In the genomic region with DNA sequence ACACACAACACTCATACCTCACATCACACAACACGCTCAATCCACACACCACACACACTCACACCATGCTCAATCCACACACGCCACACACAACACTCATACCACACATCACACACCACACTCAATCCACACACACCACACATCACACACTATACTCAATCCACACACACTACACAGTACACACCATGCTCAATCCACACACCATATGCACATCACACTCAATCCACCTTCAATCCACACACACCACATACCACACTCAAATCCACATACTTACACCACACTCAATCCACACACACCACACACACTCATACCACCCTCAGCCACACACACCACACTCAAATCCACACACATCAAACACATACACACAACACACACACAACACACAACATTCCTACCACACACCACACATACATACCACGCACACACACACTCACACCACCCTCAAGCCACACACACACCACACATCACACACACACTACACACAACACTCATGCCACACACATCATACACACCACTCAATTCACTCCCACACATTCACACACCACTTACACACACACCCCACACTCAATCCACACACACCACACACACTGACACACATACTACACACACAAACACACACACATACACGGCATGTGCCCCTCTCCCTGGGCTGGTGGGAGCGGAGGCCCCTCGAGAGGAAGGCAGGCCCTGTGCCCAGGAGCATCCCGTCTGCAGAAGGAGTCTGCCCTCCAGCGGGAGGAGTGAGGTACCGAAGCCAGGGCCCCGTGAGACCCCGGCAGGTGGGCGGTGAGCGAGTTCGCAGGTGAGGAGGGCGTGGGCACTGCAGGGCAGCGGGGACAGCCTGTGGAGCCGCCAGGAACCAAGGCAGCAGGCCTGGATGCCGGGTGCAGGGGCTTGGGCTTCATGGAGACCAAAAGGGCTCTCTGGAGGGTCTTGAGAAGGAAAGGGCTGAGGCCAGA, we compare ENCODE assay signal across 23 cellular contexts. TPM values are rescaled to one million over a fixed set of nuclear protein-coding genes. Genes with fewer than 3 reads are reported as not detected.
DNase-seq lines count a peak whose midpoint lies in the region; ATAC-seq and FAIRE-seq lines count a peak whose summit lies in the region.
"Had no signal": no experiment of that assay in that cellular context is flagged by ENCODE, and none has a peak within 500 bp of the region (broad histone marks: within the 10 kb centered on the region; RNA-seq: fewer than 3 reads in every experiment).

No MANE protein-coding gene starts in this region.

- WGBS in right cardiac atrium, result 42% methylated on average over 18 of the region's 18 CpGs

- H3K27me3 Mint-ChIP-seq in activated CD8-positive, alpha-beta T cell treated with anti-CD3 and anti-CD28 coated beads, Interleukin-2, amount 10 ng/mL, durations not matched to agents 7 days and 5 days (ENCODE audit: low read depth), result peaks cover 3% of the 10 kb centered on the region

- H3K9me3 ChIP-seq in right cardiac atrium (ENCODE audit: control insufficient read depth, low read length), result no peaks in the 10 kb centered on the region
- H3K9me3 ChIP-seq: prostate gland had no signal

- peak; percentile 100 for FAIRE-seq in urothelium cell line (lab: Jason Lieb, UNC)

- H3K4me3 Mint-ChIP-seq in activated CD8-positive, alpha-beta T cell treated with anti-CD3 and anti-CD28 coated beads, Interleukin-2, amount 10 ng/mL, durations not matched to agents 7 days and 5 days, result no peak overlapping the region
- H3K4me3 Mint-ChIP-seq: activated naive CD4-positive, alpha-beta T cell treated with anti-CD3 and anti-CD28 coated beads for 36 hours; nephron; T-helper 1 cell treated with Interleukin-12 subunit alpha and Interleukin-12 subunit beta and Interleukin-4 antibody, amounts not matched to agents 30 μg/mL and 1 μg/mL, for 36 hours had no signal

- no peak overlapping the region for H3K4me3 ChIP-seq in right cardiac atrium (ENCODE audit: low read length)
- H3K4me3 ChIP-seq: coronary artery, prostate gland, smooth muscle cell had no signal

- H3K9me3 Mint-ChIP-seq in activated CD8-positive, alpha-beta T cell treated with anti-CD3 and anti-CD28 coated beads, Interleukin-2, amount 10 ng/mL, durations not matched to agents 7 days and 5 days (ENCODE audit: insufficient read depth), result no peaks in the 10 kb centered on the region
- H3K9me3 Mint-ChIP-seq: activated naive CD4-positive, alpha-beta T cell treated with anti-CD3 and anti-CD28 coated beads for 36 hours; nephron; T-helper 1 cell treated with Interleukin-12 subunit alpha and Interleukin-12 subunit beta and Interleukin-4 antibody, amounts not matched to agents 30 μg/mL and 1 μg/mL, for 36 hours had no signal

- H3K4me1 ChIP-seq in right cardiac atrium (ENCODE audit: control insufficient read depth, insufficient read depth, low read length), result no peaks in the 10 kb centered on the region
- H3K4me1 ChIP-seq: prostate gland had no signal

- DNase-seq in Right ventricle myocardium superior, result peak; percentile 30
- no peak for DNase-seq in right cardiac atrium
- no peak for DNase-seq in activated CD8-positive, alpha-beta T cell treated with anti-CD3 and anti-CD28 coated beads, Interleukin-2, amount 10 ng/mL, durations not matched to agents 7 days and 5 days
- peak; percentile 81 for DNase-seq in iPS-NIHi11 (ENCODE audit: low spot score)
- no peak for DNase-seq in urothelium cell line (ENCODE audit: low spot score)
- DNase-seq in H4 (ENCODE audit: low spot score), result no peak
- no peak for DNase-seq in superior temporal gyrus (ENCODE audit: extremely low spot score)
- no peak for DNase-seq in C1 segment of cervical spinal cord (lab: John Stamatoyannopoulos, UW)
- DNase-seq: activated CD4-positive, alpha-beta T cell treated with anti-CD3 and anti-CD28 coated beads, Interleukin-2, amount 50 U/mL, for 48 hours; activated naive CD4-positive, alpha-beta T cell treated with anti-CD3 and anti-CD28 coated beads for 36 hours; hypothalamus; NCI-H2171 treated with DMSO at 0.1 percent for 48 hours; NCI-H526 treated with DMSO at 0.1 percent for 48 hours; OCI-M1; stimulated activated CD4-positive, alpha-beta T cell treated with anti-CD3 and anti-CD28 coated beads, Interleukin-4, amount 100 ng/mL, for 24 hours had no signal

- no peaks in the 10 kb centered on the region for H3K36me3 Mint-ChIP-seq in activated CD8-positive, alpha-beta T cell treated with anti-CD3 and anti-CD28 coated beads, Interleukin-2, amount 10 ng/mL, durations not matched to agents 7 days and 5 days (ENCODE audit: low read depth)

- H3K27ac Mint-ChIP-seq in activated CD8-positive, alpha-beta T cell treated with anti-CD3 and anti-CD28 coated beads, Interleukin-2, amount 10 ng/mL, durations not matched to agents 7 days and 5 days, result no peak overlapping the region
- H3K27ac Mint-ChIP-seq: activated naive CD4-positive, alpha-beta T cell treated with anti-CD3 and anti-CD28 coated beads for 36 hours; nephron; T-helper 1 cell treated with Interleukin-12 subunit alpha and Interleukin-12 subunit beta and Interleukin-4 antibody, amounts not matched to agents 30 μg/mL and 1 μg/mL, for 36 hours had no signal

- no peak overlapping the region for H3K27ac ChIP-seq in right cardiac atrium (ENCODE audit: low read length)
- H3K27ac ChIP-seq: C4-2B, coronary artery, prostate gland, VCaP had no signal

- POLR2A ChIA-PET in activated CD8-positive, alpha-beta T cell treated with anti-CD3 and anti-CD28 coated beads, Interleukin-2, amount 10 ng/mL, durations not matched to agents 7 days and 5 days (lab: Charles Lee), result no interaction called here

- intact Hi-C loops in Right ventricle myocardium superior (cut with DNase I) (no loop called here), right cardiac atrium (cut with DNase I) (no loop called here)

- ATAC-seq in Right ventricle myocardium superior (ENCODE audit: poor library complexity) (no peak), right cardiac atrium (no peak)
- peak; percentile 15 for ATAC-seq in activated CD8-positive, alpha-beta T cell treated with anti-CD3 and anti-CD28 coated beads, Interleukin-2, amount 10 ng/mL, durations not matched to agents 7 days and 5 days

- H3K27me3 ChIP-seq in right cardiac atrium (ENCODE audit: control insufficient read depth, insufficient read depth), result no peaks in the 10 kb centered on the region

- H3K4me1 Mint-ChIP-seq in activated CD8-positive, alpha-beta T cell treated with anti-CD3 and anti-CD28 coated beads, Interleukin-2, amount 10 ng/mL, durations not matched to agents 7 days and 5 days (ENCODE audit: low read depth), result no peaks in the 10 kb centered on the region

- CTCF ChIA-PET in activated CD8-positive, alpha-beta T cell treated with anti-CD3 and anti-CD28 coated beads, Interleukin-2, amount 10 ng/mL, durations not matched to agents 7 days and 5 days (lab: Charles Lee), result no interaction called here

RNA-seq across cellular contexts. Expression of a gene that starts 33.1 kb away (rescaled TPM):
- total RNA-seq in Right ventricle myocardium superior, result 19.0 TPM
- 10 to 100 TPM; 25.0 to 27.0 (median 26.1) TPM for total RNA-seq in right cardiac atrium
- polyA plus RNA-seq in right cardiac atrium, result 15.2 TPM
- 10 to 100 TPM; 53.1 to 54.0 TPM for total RNA-seq in activated CD8-positive, alpha-beta T cell treated with anti-CD3 and anti-CD28 coated beads, Interleukin-2, amount 10 ng/mL, durations not matched to agents 7 days and 5 days
- total RNA-seq in H4 (2014; rRNA removed; shearing (Covaris generic)), result 12.6 and 15.2 TPM in 2 replicates

RNA-seq across cellular contexts. Expression of a gene that starts 35.1 kb away (rescaled TPM):
- total RNA-seq in Right ventricle myocardium superior (not detected), right cardiac atrium (not detected)
- 0.02 TPM for polyA plus RNA-seq in right cardiac atrium
- 10 to 100 TPM; 16.7 to 18.9 TPM for total RNA-seq in activated CD8-positive, alpha-beta T cell treated with anti-CD3 and anti-CD28 coated beads, Interleukin-2, amount 10 ng/mL, durations not matched to agents 7 days and 5 days
- total RNA-seq in H4 (2014; rRNA removed; shearing (Covaris generic)), result 0.17 and 0.70 TPM in 2 replicates
- total RNA-seq: HT-29 had no signal

Comparison
In these comparisons a context has a peak if more than half of its experiments do, and no peak if none do; other contexts are left out.
1. DNase-seq: peak in Right ventricle myocardium superior (single experiment) and iPS-NIHi11 (single experiment); none in right cardiac atrium (0 of 3), activated CD8-positive, alpha-beta T cell treated with anti-CD3 and anti-CD28 coated beads, Interleukin-2, amount 10 ng/mL, durations not matched to agents 7 days and 5 days (single experiment), urothelium cell line (single experiment), H4 (single experiment), superior temporal gyrus (single experiment) and C1 segment of cervical spinal cord (0 of 14).
2. RNA of a gene that starts 35.1 kb away (total RNA-seq): 16.7 to 18.9 TPM in activated CD8-positive, alpha-beta T cell treated with anti-CD3 and anti-CD28 coated beads, Interleukin-2, amount 10 ng/mL, durations not matched to agents 7 days and 5 days; 0.17 to 0.70 TPM in H4, not detected in Right ventricle myocardium superior (single experiment) and not detected in right cardiac atrium; every median in the first group is over 10 times any median in the second.